Comparison of ENCODE assay signal across 9 cellular contexts in genomic region chr7:70570029-70570428, GRCh38.
DNase-seq lines count a peak whose midpoint lies in the region; ATAC-seq and TF ChIP-seq lines count a peak whose summit lies in the region.
"Had no signal": no experiment of that assay in that cellular context is flagged by ENCODE, and none has a peak within 500 bp of the region (broad histone marks: within the 10 kb centered on the region; RNA-seq: fewer than 3 reads in every experiment).

No MANE protein-coding gene starts in this region.

- H3K4me3 ChIP-seq in BLaER1 treated with 17β-estradiol and CSF1 and Interleukin-3, amounts not matched to agents 10 nM and 100 nM = peak overlapping the region in 2 of 10 experiments; percentile 2 to 24; a peak in 2 of 20 replicates
- H3K4me3 ChIP-seq in Karpas-422 (ENCODE audit: low read length) (no peak overlapping the region), neural progenitor cell (no peak overlapping the region)
- H3K4me3 ChIP-seq: SK-N-MC had no signal

- H3F3A ChIP-seq in neural progenitor cell (ENCODE audit: low read depth) = peaks cover 22% of the 10 kb centered on the region

- intact Hi-C loops in activated T-helper 2 cell treated with anti-CD3 and anti-CD28 coated beads, Interferon-gamma antibody, Interleukin-2, Interleukin-4, amounts not matched to agents 10 μg/mL and 5 μg/mL and 100 μg/mL, durations not matched to agents 14 hours and 24 hours and 36 hours (cut with micrococcal nuclease) = no loop called here

- peak; percentile 69 for ATAC-seq in esophagus mucosa
- no peak for ATAC-seq in HG03139 (IDR thresholded peaks at IDR 0.05; ENCODE audit: unreplicated experiment)

- peaks cover 18 to 70% (median 55%) of the 10 kb centered on the region in 10 experiments; a peak in 19 of 20 replicates for H3K4me1 ChIP-seq in BLaER1 treated with 17β-estradiol and CSF1 and Interleukin-3, amounts not matched to agents 10 nM and 100 nM
- peaks cover 14% of the 10 kb centered on the region for H3K4me1 ChIP-seq in Karpas-422 (ENCODE audit: low read length)
- peaks cover 24% of the 10 kb centered on the region for H3K4me1 ChIP-seq in neural progenitor cell

- peak overlapping the region; percentile 11 for H3K4me3 Mint-ChIP-seq in neural progenitor cell
- no peak overlapping the region for H3K4me3 Mint-ChIP-seq in activated T-helper 2 cell treated with anti-CD3 and anti-CD28 coated beads, Interferon-gamma antibody, Interleukin-2, Interleukin-4, amounts not matched to agents 10 μg/mL and 5 μg/mL and 100 μg/mL, durations not matched to agents 14 hours and 24 hours and 36 hours (ENCODE audit: low read depth)

- H2AFZ ChIP-seq in Karpas-422 (ENCODE audit: low read length) (no peak overlapping the region), neural progenitor cell (replicated peaks) (no peak overlapping the region)

- H3K27me3 Mint-ChIP-seq in neural progenitor cell (ENCODE audit: insufficient read depth, low read depth) = peaks cover 29% of the 10 kb centered on the region
- no peaks in the 10 kb centered on the region for H3K27me3 Mint-ChIP-seq in activated T-helper 2 cell treated with anti-CD3 and anti-CD28 coated beads, Interferon-gamma antibody, Interleukin-2, Interleukin-4, amounts not matched to agents 10 μg/mL and 5 μg/mL and 100 μg/mL, durations not matched to agents 14 hours and 24 hours and 36 hours (ENCODE audit: low read depth)

- no peaks in the 10 kb centered on the region for H3K9me3 Mint-ChIP-seq in neural progenitor cell
- H3K9me3 Mint-ChIP-seq in activated T-helper 2 cell treated with anti-CD3 and anti-CD28 coated beads, Interferon-gamma antibody, Interleukin-2, Interleukin-4, amounts not matched to agents 10 μg/mL and 5 μg/mL and 100 μg/mL, durations not matched to agents 14 hours and 24 hours and 36 hours = no peaks in the 10 kb centered on the region

- TF ChIP-seq CTCF in neural progenitor cell (IDR thresholded peaks at IDR 0.05) = no peak

- H3K9me2 ChIP-seq in Karpas-422 (replicated peaks; ENCODE audit: insufficient read depth, low read length) = no peaks in the 10 kb centered on the region

- H3K79me2 ChIP-seq in Karpas-422 (ENCODE audit: low read length) = no peaks in the 10 kb centered on the region
- no peaks in the 10 kb centered on the region for H3K79me2 ChIP-seq in neural progenitor cell (ENCODE audit: low read depth)

- peak overlapping the region in 3 of 11 experiments; percentile 32 to 36 (median 32); a peak in 3 of 22 replicates for H3K9ac ChIP-seq in BLaER1 treated with 17β-estradiol and CSF1 and Interleukin-3, amounts not matched to agents 10 nM and 100 nM
- H3K9ac ChIP-seq in Karpas-422 (ENCODE audit: low read length) (no peak overlapping the region), neural progenitor cell (no peak overlapping the region)

- H3K36me3 ChIP-seq in BLaER1 treated with 17β-estradiol and CSF1 and Interleukin-3, amounts not matched to agents 10 nM and 100 nM = peaks cover 0 to 21% (median 12%) of the 10 kb centered on the region in 11 experiments; a peak in 9 of 22 replicates
- H3K36me3 ChIP-seq in Karpas-422 (ENCODE audit: insufficient read depth, low read length) (no peaks in the 10 kb centered on the region), neural progenitor cell (no peaks in the 10 kb centered on the region)

- DNase-seq in Karpas-422 = no peak
- no peak for DNase-seq in neural progenitor cell (ENCODE audit: low spot score)
- DNase-seq in activated T-helper 2 cell treated with anti-CD3 and anti-CD28 coated beads, Interferon-gamma antibody, Interleukin-2, Interleukin-4, amounts not matched to agents 10 μg/mL and 5 μg/mL and 100 μg/mL, durations not matched to agents 14 hours and 24 hours and 36 hours (ENCODE audit: low spot score) = no peak
- DNase-seq in COLO829 (ENCODE audit: low spot score) = no peak
- DNase-seq: EL had no signal

- H3K27ac ChIP-seq in BLaER1 treated with 17β-estradiol and CSF1 and Interleukin-3, amounts not matched to agents 10 nM and 100 nM = peak overlapping the region in 4 of 11 experiments; percentile 26 to 41 (median 34); a peak in 5 of 22 replicates
- H3K27ac ChIP-seq in Karpas-422 (ENCODE audit: low read length) (no peak overlapping the region), neural progenitor cell (no peak overlapping the region)
- H3K27ac ChIP-seq: SK-N-MC had no signal

- H3K27ac Mint-ChIP-seq in neural progenitor cell = no peak overlapping the region
- no peak overlapping the region for H3K27ac Mint-ChIP-seq in activated T-helper 2 cell treated with anti-CD3 and anti-CD28 coated beads, Interferon-gamma antibody, Interleukin-2, Interleukin-4, amounts not matched to agents 10 μg/mL and 5 μg/mL and 100 μg/mL, durations not matched to agents 14 hours and 24 hours and 36 hours

- peaks cover 0 to 9% (median 0%) of the 10 kb centered on the region in 11 experiments; a peak in 5 of 22 replicates for H3K9me3 ChIP-seq in BLaER1 treated with 17β-estradiol and CSF1 and Interleukin-3, amounts not matched to agents 10 nM and 100 nM (replicated peaks in 1 of 11)
- H3K9me3 ChIP-seq in Karpas-422 (ENCODE audit: low read length) = no peaks in the 10 kb centered on the region
- H3K9me3 ChIP-seq in neural progenitor cell (ENCODE audit: low read depth) = no peaks in the 10 kb centered on the region

- no peaks in the 10 kb centered on the region for H3K27me3 ChIP-seq in BLaER1 treated with 17β-estradiol and CSF1 and Interleukin-3, amounts not matched to agents 10 nM and 100 nM
- H3K27me3 ChIP-seq in Karpas-422 (ENCODE audit: low read length) = no peaks in the 10 kb centered on the region
- H3K27me3 ChIP-seq in neural progenitor cell = peaks cover 84% of the 10 kb centered on the region

- H3K36me3 Mint-ChIP-seq in neural progenitor cell = peaks cover 10% of the 10 kb centered on the region
- no peaks in the 10 kb centered on the region for H3K36me3 Mint-ChIP-seq in activated T-helper 2 cell treated with anti-CD3 and anti-CD28 coated beads, Interferon-gamma antibody, Interleukin-2, Interleukin-4, amounts not matched to agents 10 μg/mL and 5 μg/mL and 100 μg/mL, durations not matched to agents 14 hours and 24 hours and 36 hours (ENCODE audit: low read depth)

- H3K4me1 Mint-ChIP-seq in neural progenitor cell = peaks cover 88% of the 10 kb centered on the region
- H3K4me1 Mint-ChIP-seq in activated T-helper 2 cell treated with anti-CD3 and anti-CD28 coated beads, Interferon-gamma antibody, Interleukin-2, Interleukin-4, amounts not matched to agents 10 μg/mL and 5 μg/mL and 100 μg/mL, durations not matched to agents 14 hours and 24 hours and 36 hours (ENCODE audit: low read depth) = no peaks in the 10 kb centered on the region

- H3K4me2 ChIP-seq in BLaER1 treated with 17β-estradiol and CSF1 and Interleukin-3, amounts not matched to agents 10 nM and 100 nM = peak overlapping the region in 9 of 11 experiments; percentile 38 to 79 (median 71); a peak in 18 of 22 replicates
- H3K4me2 ChIP-seq in Karpas-422 (ENCODE audit: low read depth, low read length, poor library complexity, severe bottlenecking) = peak overlapping the region; percentile 20
- H3K4me2 ChIP-seq in neural progenitor cell = no peak overlapping the region

- H4K20me1 ChIP-seq in BLaER1 treated with 17β-estradiol and CSF1 and Interleukin-3, amounts not matched to agents 10 nM and 100 nM = no peaks in the 10 kb centered on the region
- H4K20me1 ChIP-seq in Karpas-422 (ENCODE audit: insufficient read depth, low read depth, low read length) (no peaks in the 10 kb centered on the region), neural progenitor cell (ENCODE audit: low read depth) (peaks cover 31% of the 10 kb centered on the region)
